In the genomic region with DNA sequence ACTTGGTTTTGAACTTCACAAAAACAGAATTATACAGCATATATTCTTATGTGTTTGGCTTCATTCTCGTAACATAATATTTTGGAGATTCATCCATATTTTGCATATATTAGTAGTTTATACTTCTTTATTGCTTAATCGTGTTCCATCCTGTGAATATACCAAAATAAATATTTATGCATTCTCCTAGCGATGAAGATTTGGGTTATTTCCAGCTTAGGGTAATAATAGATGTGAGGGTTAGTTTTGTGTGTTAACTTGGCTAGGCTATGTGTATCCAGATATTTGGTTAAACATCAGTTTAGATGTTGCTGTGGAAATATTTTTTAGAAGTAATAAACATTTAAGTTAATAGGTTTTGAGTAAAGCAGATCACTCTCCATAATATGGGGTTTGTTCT, we compare ENCODE assay signal across 22 cellular contexts. TPM values are rescaled to one million over a fixed set of nuclear protein-coding genes. Genes with fewer than 3 reads are reported as not detected.
A peak's percentile ranks its signal among the peaks of the same experiment; 100 is the strongest.
DNase-seq lines count a peak whose midpoint lies in the region; ATAC-seq, FAIRE-seq and TF ChIP-seq lines count a peak whose summit lies in the region.
"Had no signal": no experiment of that assay in that cellular context is flagged by ENCODE, and none has a peak within 500 bp of the region (broad histone marks: within the 10 kb centered on the region; RNA-seq: fewer than 3 reads in every experiment).

No MANE protein-coding gene starts in this region.

- TF ChIP-seq EP300 in A549 (IDR thresholded peaks at IDR 0.05): no peak

- H3K9ac ChIP-seq in skeletal muscle tissue (ENCODE audit: low read depth in 1 of 3, low read length in 3 of 3): no peak overlapping the region
- H3K9ac ChIP-seq: SK-N-SH had no signal

- CTCF ChIA-PET in A549 (lab: Yijun Ruan, JAX) (interaction anchor here (1.4 to 9.5 kb wide), 3 partner anchors 18 to 142 kb away, joined by 3 to 146 read pairs (median 22); no protein-coding TSS in a partner anchor), RWPE1 (lab: Yijun Ruan, JAX) (no interaction called here)

- peaks cover 29% of the 10 kb centered on the region for H3K4me1 ChIP-seq in A549
- H3K4me1 ChIP-seq in right lobe of liver: peaks cover 0 to 61% (median 30%) of the 10 kb centered on the region in 4 donors
- H3K4me1 ChIP-seq in skeletal muscle tissue (ENCODE audit: control insufficient read depth in 3 of 3, insufficient read depth in 3 of 3, low read length in 3 of 3): peaks cover 26 to 49% (median 45%) of the 10 kb centered on the region in 3 donors

- no peaks in the 10 kb centered on the region for H3K36me3 Mint-ChIP-seq in stimulated activated memory B cell treated with anti-CD40 and anti-IgM and Interleukin-4, amounts not matched to agents 10 μg/mL and 1 μg/mL and 100 μg/mL, for 72 hours
- H3K36me3 Mint-ChIP-seq: activated naive CD4-positive, alpha-beta T cell treated with anti-CD3 and anti-CD28 coated beads, Interleukin-2, amount 50 U/mL, for 24 hours; CD4-positive, alpha-beta memory T cell; naive B cell had no signal

- peaks cover 14% of the 10 kb centered on the region for H3K4me1 Mint-ChIP-seq in stimulated activated memory B cell treated with anti-CD40 and anti-IgM and Interleukin-4, amounts not matched to agents 10 μg/mL and 1 μg/mL and 100 μg/mL, for 72 hours
- H3K4me1 Mint-ChIP-seq: activated naive CD4-positive, alpha-beta T cell treated with anti-CD3 and anti-CD28 coated beads, Interleukin-2, amount 50 U/mL, for 24 hours; CD4-positive, alpha-beta memory T cell had no signal

- H3K27me3 Mint-ChIP-seq in stimulated activated memory B cell treated with anti-CD40 and anti-IgM and Interleukin-4, amounts not matched to agents 10 μg/mL and 1 μg/mL and 100 μg/mL, for 72 hours: no peaks in the 10 kb centered on the region
- H3K27me3 Mint-ChIP-seq: CD4-positive, alpha-beta memory T cell had no signal

- H3K36me3 ChIP-seq in right lobe of liver (no peaks in the 10 kb centered on the region), skeletal muscle tissue (ENCODE audit: control insufficient read depth in 3 of 3, insufficient read depth in 3 of 3, low read length in 3 of 3) (no peaks in the 10 kb centered on the region)
- H3K36me3 ChIP-seq: brain microvascular endothelial cell had no signal

- ATAC-seq in A549 (no peak), right lobe of liver (no peak), GM21367 (IDR thresholded peaks at IDR 0.05; ENCODE audit: unreplicated experiment) (no peak)
- no peak for ATAC-seq in stimulated activated memory B cell treated with anti-CD40 and anti-IgM and Interleukin-4, amounts not matched to agents 10 μg/mL and 1 μg/mL and 100 μg/mL, for 72 hours

- H3K27me3 ChIP-seq in right lobe of liver (no peaks in the 10 kb centered on the region), skeletal muscle tissue (ENCODE audit: control insufficient read depth in 3 of 3, insufficient read depth in 3 of 3, low read length in 3 of 3) (no peaks in the 10 kb centered on the region)
- H3K27me3 ChIP-seq: brain microvascular endothelial cell had no signal

- POLR2A ChIA-PET in A549 (lab: Yijun Ruan, JAX): no interaction called here
- POLR2A ChIA-PET in RWPE1 (lab: Yijun Ruan, JAX; ENCODE audit: low non-redundant PET): no interaction called here

- DNase-seq in A549 (ENCODE audit: low read depth in 1 of 2, low spot score in 1 of 2) (no peak), right lobe of liver (no peak), RWPE1 (ENCODE audit: low spot score) (no peak), NCI-H1694 treated with DMSO at 0.1 percent for 48 hours (lab: John Stamatoyannopoulos, UW) (no peak)
- DNase-seq: activated CD8-positive, alpha-beta memory T cell treated with anti-CD3 and anti-CD28 coated beads for 24 hours; activated T-cell treated with anti-CD3 and anti-CD28 coated beads, Interleukin-2, amount 50 U/mL, for 48 hours; brain microvascular endothelial cell; CD4-positive, alpha-beta memory T cell; DMS53; naive B cell; NCI-H1694; PC-9; SK-N-SH had no signal

- intact Hi-C loops in right lobe of liver (cut with DNase I): no loop called here

- no peak overlapping the region for H3K27ac Mint-ChIP-seq in stimulated activated memory B cell treated with anti-CD40 and anti-IgM and Interleukin-4, amounts not matched to agents 10 μg/mL and 1 μg/mL and 100 μg/mL, for 72 hours
- H3K27ac Mint-ChIP-seq: activated naive CD4-positive, alpha-beta T cell treated with anti-CD3 and anti-CD28 coated beads, Interleukin-2, amount 50 U/mL, for 24 hours; CD4-positive, alpha-beta memory T cell; naive B cell; stimulated activated naive CD8-positive, alpha-beta T cell treated with anti-CD3 and anti-CD28 coated beads, Interleukin-15, Interleukin-2, amounts not matched to agents 100 ng/mL and 50 ng/mL, for 24 hours; T-helper 2 cell treated with Interferon-gamma antibody and Interleukin-4, amounts not matched to agents 5 μg/mL and 100 μg/mL, for 36 hours had no signal

- WGBS in A549 (ENCODE audit: missing lambda C conversion rate): 80% methylated on average over 3 of the region's 3 CpGs
- 35% methylated on average over 3 of the region's 3 CpGs for WGBS in right lobe of liver (ENCODE audit: insufficient coverage, low coverage, low lambda C conversion rate, missing lambda C conversion rate)

- TF ChIP-seq RAD21 in A549 (conservative IDR thresholded peaks at IDR 0.05 in 1 of 2, IDR thresholded peaks at IDR 0.05 in 1 of 2): no peak

- no peak overlapping the region for H3K4me2 ChIP-seq in A549
- H3K4me2 ChIP-seq: PC-9, SK-N-SH had no signal

- no peak for TF ChIP-seq POLR2A in A549 (IDR thresholded peaks at IDR 0.05; ENCODE audit: low read length)
- TF ChIP-seq POLR2A in right lobe of liver (IDR thresholded peaks at IDR 0.05): no peak

- H3K4me3 Mint-ChIP-seq in stimulated activated memory B cell treated with anti-CD40 and anti-IgM and Interleukin-4, amounts not matched to agents 10 μg/mL and 1 μg/mL and 100 μg/mL, for 72 hours: no peak overlapping the region
- H3K4me3 Mint-ChIP-seq: activated naive CD4-positive, alpha-beta T cell treated with anti-CD3 and anti-CD28 coated beads, Interleukin-2, amount 50 U/mL, for 24 hours; CD4-positive, alpha-beta memory T cell; naive B cell; stimulated activated naive CD8-positive, alpha-beta T cell treated with anti-CD3 and anti-CD28 coated beads, Interleukin-15, Interleukin-2, amounts not matched to agents 100 ng/mL and 50 ng/mL, for 24 hours; T-helper 2 cell treated with Interferon-gamma antibody and Interleukin-4, amounts not matched to agents 5 μg/mL and 100 μg/mL, for 36 hours had no signal

- no peak overlapping the region for H3K4me3 ChIP-seq in A549
- H3K4me3 ChIP-seq in right lobe of liver: no peak overlapping the region
- no peak overlapping the region for H3K4me3 ChIP-seq in skeletal muscle tissue (ENCODE audit: low read length in 3 of 3)
- H3K4me3 ChIP-seq: PC-9, skin epidermis had no signal

- FAIRE-seq in A549 (lab: Jason Lieb, UNC): no peak
- FAIRE-seq: GM12891 had no signal

- TF ChIP-seq CTCF in A549 (IDR thresholded peaks at IDR 0.05): no peak
- TF ChIP-seq CTCF in right lobe of liver (IDR thresholded peaks at IDR 0.05): no peak
- no peak for TF ChIP-seq CTCF in RWPE1 (conservative IDR thresholded peaks at IDR 0.05; ENCODE audit: low read depth)

- peak overlapping the region; percentile 29; a peak in 1 of 6 replicates for H3K27ac ChIP-seq in A549
- peak overlapping the region; percentile 66 for H3K27ac ChIP-seq in angular gyrus (ENCODE audit: low read depth, low read length)
- H3K27ac ChIP-seq in right lobe of liver: peak overlapping the region in 2 of 3 donors; percentile 93 to 94
- peak overlapping the region; percentile 95 for H3K27ac ChIP-seq in skeletal muscle tissue (ENCODE audit: low read depth, low read length)
- H3K27ac ChIP-seq in RWPE1: no peak overlapping the region
- H3K27ac ChIP-seq: brain microvascular endothelial cell, PC-9 had no signal

- H3K9me3 ChIP-seq in A549 (no peaks in the 10 kb centered on the region), right lobe of liver (no peaks in the 10 kb centered on the region), skeletal muscle tissue (ENCODE audit: control insufficient read depth in 3 of 3, low read length in 3 of 3) (no peaks in the 10 kb centered on the region)
- H3K9me3 ChIP-seq: SK-N-SH had no signal

- no peaks in the 10 kb centered on the region for H3K9me3 Mint-ChIP-seq in stimulated activated memory B cell treated with anti-CD40 and anti-IgM and Interleukin-4, amounts not matched to agents 10 μg/mL and 1 μg/mL and 100 μg/mL, for 72 hours
- H3K9me3 Mint-ChIP-seq: activated naive CD4-positive, alpha-beta T cell treated with anti-CD3 and anti-CD28 coated beads, Interleukin-2, amount 50 U/mL, for 24 hours; naive B cell; stimulated activated naive CD8-positive, alpha-beta T cell treated with anti-CD3 and anti-CD28 coated beads, Interleukin-15, Interleukin-2, amounts not matched to agents 100 ng/mL and 50 ng/mL, for 24 hours; T-helper 2 cell treated with Interferon-gamma antibody and Interleukin-4, amounts not matched to agents 5 μg/mL and 100 μg/mL, for 36 hours had no signal

TF ChIP-seq in A549, 52 proteins besides CTCF, POLR2A, EP300 and RAD21 (continues in another document):
- TF ChIP-seq MAX (IDR thresholded peaks at IDR 0.05): no peak
- TF ChIP-seq NFE2L2 (conservative IDR thresholded peaks at IDR 0.05; ENCODE audit: low read length): no peak
- no peak for TF ChIP-seq CEBPB (IDR thresholded peaks at IDR 0.05)
- no peak for TF ChIP-seq SMC3 (IDR thresholded peaks at IDR 0.05)
- no peak for TF ChIP-seq RARB (CRISPR knock-in tag; IDR thresholded peaks at IDR 0.05)
- TF ChIP-seq RCOR1 (IDR thresholded peaks at IDR 0.05; ENCODE audit: low read depth, low read length): no peak
- TF ChIP-seq KDM1A (IDR thresholded peaks at IDR 0.05; ENCODE audit: low read depth): no peak
- TF ChIP-seq FOSL2 (IDR thresholded peaks at IDR 0.05): no peak
- TF ChIP-seq FOSL2 (CRISPR knock-in tag; IDR thresholded peaks at IDR 0.05): no peak

RNA-seq across cellular contexts. Expression of gene PDK4, which starts 49.0 kb away (rescaled TPM):
- polyA plus RNA-seq in A549 (2011; rRNA removed) (21.9 and 26.1 TPM in 2 replicates), A549 (2017; fragmentation: RNase III; extraction: RNeasy Plus Mini Kit Qiagen cat#74134 plus additional on column Dnase treatment) (5.5 to 8.6 TPM (median 6.5 TPM) in 3 replicates)
- 2.4 and 3.0 TPM in 2 replicates for polyA plus RNA-seq in A549 (2012; cell fraction: cytosol; rRNA removed)
- 4.0 and 6.2 TPM in 2 replicates for polyA plus RNA-seq in A549 (2012; cell fraction: nucleus; rRNA removed)
- 13.2 and 14.7 TPM in 2 replicates for polyA minus RNA-seq in A549 (2011; rRNA and poly(A)+ RNA removed)
- total RNA-seq in right lobe of liver (100 to 1,000 TPM in 1 of 6 experiments, 10 to 100 TPM in 4, 1 to 10 TPM in 1; 7.9 to 109 (median 79.0) TPM), skeletal muscle tissue (13.0 TPM)
- polyA plus RNA-seq: CD4-positive, alpha-beta memory T cell had no signal
